19 cellular contexts compared by ENCODE assay signal in the genomic region with DNA sequence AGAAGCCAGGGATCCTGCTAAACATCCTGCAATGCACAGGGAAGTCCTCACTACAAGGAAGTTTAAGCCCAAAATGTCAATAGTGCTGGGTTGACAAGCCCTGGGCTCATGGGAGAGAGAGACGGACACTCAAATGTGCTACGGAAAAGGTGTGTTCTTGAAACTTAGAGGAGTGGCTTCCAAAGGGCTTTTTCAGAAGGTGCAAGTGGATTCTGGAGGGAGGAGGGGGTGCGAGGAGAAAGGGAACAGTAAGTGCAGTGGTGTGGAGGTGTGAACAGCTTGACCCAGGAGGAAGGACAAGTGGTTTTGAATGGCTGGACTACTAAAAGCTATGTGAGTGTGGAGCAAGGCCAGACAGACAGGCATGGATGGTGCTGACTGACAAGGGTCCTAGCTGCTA. TPM values are rescaled to one million over a fixed set of nuclear protein-coding genes. Genes with fewer than 3 reads are reported as not detected.
DNase-seq lines count a peak whose midpoint lies in the region; ATAC-seq, FAIRE-seq and TF ChIP-seq lines count a peak whose summit lies in the region.
"Had no signal": no experiment of that assay in that cellular context is flagged by ENCODE, and none has a peak within 500 bp of the region (broad histone marks: within the 10 kb centered on the region; RNA-seq: fewer than 3 reads in every experiment).

No MANE protein-coding gene starts in this region.

- no peak overlapping the region for H3K4ac ChIP-seq in neuronal stem cell (ENCODE audit: low read length)

- CTCF ChIA-PET in WTC11 (lab: Charles Lee) = no interaction called here

- H3K4me3 ChIP-seq in bronchial epithelial cell (ENCODE audit: low read depth, low read length) = no peak overlapping the region
- no peak overlapping the region for H3K4me3 ChIP-seq in lower lobe of right lung
- no peak overlapping the region for H3K4me3 ChIP-seq in neuronal stem cell (ENCODE audit: low read length in 2 of 2)
- no peak overlapping the region for H3K4me3 ChIP-seq in right cardiac atrium (ENCODE audit: low read length)
- H3K4me3 ChIP-seq: BLaER1 had no signal

- TF ChIP-seq CTCF in bronchial epithelial cell (IDR thresholded peaks at IDR 0.05; ENCODE audit: insufficient read depth, low read length, severe bottlenecking) (no peak), lower lobe of right lung (IDR thresholded peaks at IDR 0.05) (no peak), WTC11 (IDR thresholded peaks at IDR 0.05) (no peak)

- peak overlapping the region; percentile 7 for H2AK5ac ChIP-seq in neuronal stem cell (ENCODE audit: low read depth, low read length)

- H4K91ac ChIP-seq in neuronal stem cell (ENCODE audit: low read depth, low read length, poor library complexity) = no peak overlapping the region

- H3K27me3 ChIP-seq in bronchial epithelial cell (ENCODE audit: control insufficient read depth, insufficient read depth, low read length) = no peaks in the 10 kb centered on the region
- no peaks in the 10 kb centered on the region for H3K27me3 ChIP-seq in lower lobe of right lung (ENCODE audit: low read depth)
- peaks cover 0 to 4% (median 0%) of the 10 kb centered on the region in 3 experiments for H3K27me3 ChIP-seq in neuronal stem cell (ENCODE audit: control insufficient read depth in 3 of 3, insufficient read depth in 3 of 3, low read depth in 1 of 3, low read length in 3 of 3)
- no peaks in the 10 kb centered on the region for H3K27me3 ChIP-seq in right cardiac atrium (ENCODE audit: control insufficient read depth, insufficient read depth)
- H3K27me3 ChIP-seq: BLaER1 had no signal

- DNase-seq in bronchial epithelial cell (ENCODE audit: low read depth) = no peak
- DNase-seq in lower lobe of right lung = no peak
- DNase-seq in neuronal stem cell (ENCODE audit: low spot score) = no peak
- peak; percentile 22 for DNase-seq in ureter (ENCODE audit: low spot score)
- DNase-seq in WTC11 (ENCODE audit: low spot score) = no peak
- DNase-seq in MV-4-11 (lab: John Stamatoyannopoulos, UW) = no peak
- no peak for DNase-seq in right cardiac atrium
- DNase-seq: 8988T; AML-193; Caco-2; CD8-positive, alpha-beta memory T cell; DND-41; GDM1 had no signal

- peak overlapping the region; percentile 20 for H2BK120ac ChIP-seq in neuronal stem cell (ENCODE audit: low read depth, low read length)

- H3K27ac ChIP-seq in lower lobe of right lung (no peak overlapping the region), neuronal stem cell (replicated peaks; ENCODE audit: low read length) (no peak overlapping the region), right cardiac atrium (ENCODE audit: low read length) (no peak overlapping the region)
- H3K27ac ChIP-seq: BLaER1 had no signal

- H3K23ac ChIP-seq in neuronal stem cell (ENCODE audit: low read depth, low read length, poor library complexity) = no peak overlapping the region

- H3K9ac ChIP-seq in neuronal stem cell (ENCODE audit: low read depth, low read length, poor library complexity) = no peak overlapping the region
- H3K9ac ChIP-seq: BLaER1 had no signal

- H4K8ac ChIP-seq in neuronal stem cell (ENCODE audit: low read depth, low read length) = no peak overlapping the region

- no peak overlapping the region for H2AFZ ChIP-seq in neuronal stem cell (ENCODE audit: low read length)

- intact Hi-C loops in lower lobe of right lung (cut with DNase I) (no loop called here), right cardiac atrium (cut with DNase I) (no loop called here)

- ATAC-seq in lower lobe of right lung (peak; percentile 54 to 86), WTC11 (no peak), right cardiac atrium (no peak)
- ATAC-seq: HCT116, HepG2 had no signal

- H3K9me3 Mint-ChIP-seq in WTC11 = no peaks in the 10 kb centered on the region
- H3K9me3 Mint-ChIP-seq: CD8-positive, alpha-beta memory T cell had no signal

- H3K27me3 Mint-ChIP-seq in WTC11 (ENCODE audit: low read depth) = no peaks in the 10 kb centered on the region; the same call in 1 of the 2 replicates

- no peaks in the 10 kb centered on the region for H3K36me3 Mint-ChIP-seq in WTC11
- H3K36me3 Mint-ChIP-seq: CD8-positive, alpha-beta memory T cell had no signal

- H3K27ac Mint-ChIP-seq in WTC11 = no peak overlapping the region

- H2BK12ac ChIP-seq in neuronal stem cell (ENCODE audit: low read length) = no peak overlapping the region

- peak overlapping the region; percentile 55 for H3K18ac ChIP-seq in neuronal stem cell (ENCODE audit: low read length)

- H2BK5ac ChIP-seq in neuronal stem cell (ENCODE audit: low read length) = no peak overlapping the region

- no peaks in the 10 kb centered on the region for H3K4me1 ChIP-seq in lower lobe of right lung
- peaks cover 12 to 25% of the 10 kb centered on the region in 2 donors for H3K4me1 ChIP-seq in neuronal stem cell (ENCODE audit: control insufficient read depth in 2 of 2, insufficient read depth in 1 of 2, low read depth in 1 of 2, low read length in 2 of 2)
- no peaks in the 10 kb centered on the region for H3K4me1 ChIP-seq in right cardiac atrium (ENCODE audit: control insufficient read depth, insufficient read depth, low read length)
- H3K4me1 ChIP-seq: BLaER1, Caco-2 had no signal

- H3K9me3 ChIP-seq in lower lobe of right lung (no peaks in the 10 kb centered on the region), neuronal stem cell (replicated peaks in 1 of 2; ENCODE audit: control insufficient read depth in 2 of 2, insufficient read depth in 1 of 2, low read depth in 1 of 2, low read length in 2 of 2) (no peaks in the 10 kb centered on the region), right cardiac atrium (ENCODE audit: control insufficient read depth, low read length) (no peaks in the 10 kb centered on the region)
- H3K9me3 ChIP-seq: BLaER1, Caco-2 had no signal

- no peaks in the 10 kb centered on the region for H3K79me1 ChIP-seq in neuronal stem cell (ENCODE audit: low read depth, low read length)

- H3K36me3 ChIP-seq in bronchial epithelial cell (ENCODE audit: control insufficient read depth, insufficient read depth, low read length) = no peaks in the 10 kb centered on the region
- no peaks in the 10 kb centered on the region for H3K36me3 ChIP-seq in lower lobe of right lung
- no peaks in the 10 kb centered on the region for H3K36me3 ChIP-seq in neuronal stem cell (replicated peaks in 1 of 2; ENCODE audit: control insufficient read depth in 2 of 2, insufficient read depth in 2 of 2, low read length in 2 of 2)
- H3K36me3 ChIP-seq: BLaER1 had no signal

- POLR2A ChIA-PET in WTC11 (lab: Charles Lee) = no interaction called here

- H3K14ac ChIP-seq in neuronal stem cell (ENCODE audit: low read length) = no peak overlapping the region

- H3K4me3 Mint-ChIP-seq in WTC11 = no peak overlapping the region
- H3K4me3 Mint-ChIP-seq: CD8-positive, alpha-beta memory T cell had no signal

- no CpG with 5 or more reads among the region's 3 CpGs for WGBS in neuronal stem cell (ENCODE audit: extremely low coverage in 2 of 2, insufficient read length in 2 of 2, insufficient replicate concordance in 1 of 2), 2 donors
- 65% methylated on average over 3 of the region's 3 CpGs for WGBS in right cardiac atrium

- peak; percentile 91 for FAIRE-seq in bronchial epithelial cell (lab: Jason Lieb, UNC)
- FAIRE-seq: GM12892, H54, HepG2, HTR-8/SVneo had no signal

- no peak overlapping the region for H3K4me2 ChIP-seq in neuronal stem cell (ENCODE audit: insufficient read depth, low read length, poor library complexity, severe bottlenecking)
- H3K4me2 ChIP-seq: BLaER1 had no signal

- H3K4me1 Mint-ChIP-seq in WTC11 = peaks cover 16% of the 10 kb centered on the region
- H3K4me1 Mint-ChIP-seq: CD8-positive, alpha-beta memory T cell had no signal

- H2BK15ac ChIP-seq in neuronal stem cell (ENCODE audit: low read length) = no peak overlapping the region

TF ChIP-seq in WTC11, 78 proteins besides CTCF, POLR2A, EP300 and RAD21 (continues in another document):
- TF ChIP-seq OVOL2 (CRISPR knock-in tag; IDR thresholded peaks at IDR 0.05; ENCODE audit: borderline replicate concordance) = no peak
- no peak for TF ChIP-seq ELF4 (CRISPR knock-in tag; IDR thresholded peaks at IDR 0.05; ENCODE audit: low read depth)
- no peak for TF ChIP-seq SOX15 (CRISPR knock-in tag; IDR thresholded peaks at IDR 0.05)
- TF ChIP-seq, protein P1, sequence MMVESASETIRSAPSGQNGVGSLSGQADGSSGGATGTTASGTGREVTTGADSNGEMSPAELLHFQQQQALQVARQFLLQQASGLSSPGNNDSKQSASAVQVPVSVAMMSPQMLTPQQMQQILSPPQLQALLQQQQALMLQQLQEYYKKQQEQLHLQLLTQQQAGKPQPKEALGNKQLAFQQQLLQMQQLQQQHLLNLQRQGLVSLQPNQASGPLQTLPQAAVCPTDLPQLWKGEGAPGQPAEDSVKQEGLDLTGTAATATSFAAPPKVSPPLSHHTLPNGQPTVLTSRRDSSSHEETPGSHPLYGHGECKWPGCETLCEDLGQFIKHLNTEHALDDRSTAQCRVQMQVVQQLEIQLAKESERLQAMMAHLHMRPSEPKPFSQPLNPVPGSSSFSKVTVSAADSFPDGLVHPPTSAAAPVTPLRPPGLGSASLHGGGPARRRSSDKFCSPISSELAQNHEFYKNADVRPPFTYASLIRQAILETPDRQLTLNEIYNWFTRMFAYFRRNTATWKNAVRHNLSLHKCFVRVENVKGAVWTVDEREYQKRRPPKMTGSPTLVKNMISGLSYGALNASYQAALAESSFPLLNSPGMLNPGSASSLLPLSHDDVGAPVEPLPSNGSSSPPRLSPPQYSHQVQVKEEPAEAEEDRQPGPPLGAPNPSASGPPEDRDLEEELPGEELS (CRISPR knock-in tag; IDR thresholded peaks at IDR 0.05) = no peak
- no peak for TF ChIP-seq KAT7 (CRISPR knock-in tag; IDR thresholded peaks at IDR 0.05; ENCODE audit: borderline replicate concordance)
- TF ChIP-seq TEAD4 (CRISPR knock-in tag; IDR thresholded peaks at IDR 0.05) = no peak
- TF ChIP-seq RELA (CRISPR knock-in tag; IDR thresholded peaks at IDR 0.05; ENCODE audit: borderline replicate concordance) = no peak
- no peak for TF ChIP-seq FOXJ3 (CRISPR knock-in tag; IDR thresholded peaks at IDR 0.05; ENCODE audit: borderline replicate concordance)
- no peak for TF ChIP-seq NR1H2 (CRISPR knock-in tag; IDR thresholded peaks at IDR 0.05)
- no peak for TF ChIP-seq ZBTB21 (CRISPR knock-in tag; IDR thresholded peaks at IDR 0.05; ENCODE audit: borderline replicate concordance)

RNA-seq across cellular contexts. Expression of a gene that starts 50.4 kb away (rescaled TPM):
- total RNA-seq in bronchial epithelial cell (not detected in 2 replicates), lower lobe of right lung (10.9 TPM), ureter (10.0 TPM), WTC11 (2021) (110 to 111 TPM (median 110 TPM) in 3 replicates), right cardiac atrium (1 to 10 TPM; 4.1 to 8.3 (median 4.7) TPM)
- 33.0 TPM for polyA plus RNA-seq in neuronal stem cell (2013, experiment 1 of 2)
- 34.5 TPM for polyA plus RNA-seq in neuronal stem cell (2013, experiment 2 of 2)
- 3.4 TPM for polyA plus RNA-seq in right cardiac atrium
- total RNA-seq: CD8-positive, alpha-beta memory T cell; HepG2 had no signal
- polyA plus RNA-seq: CD8-positive, alpha-beta memory T cell; HepG2 had no signal

Comparison
In these comparisons a context has a peak if more than half of its experiments do, and no peak if none do; other contexts are left out.
1. ATAC-seq: peak in lower lobe of right lung (2 of 2); none in WTC11 (single experiment) and right cardiac atrium (0 of 2).